In the genomic region with DNA sequence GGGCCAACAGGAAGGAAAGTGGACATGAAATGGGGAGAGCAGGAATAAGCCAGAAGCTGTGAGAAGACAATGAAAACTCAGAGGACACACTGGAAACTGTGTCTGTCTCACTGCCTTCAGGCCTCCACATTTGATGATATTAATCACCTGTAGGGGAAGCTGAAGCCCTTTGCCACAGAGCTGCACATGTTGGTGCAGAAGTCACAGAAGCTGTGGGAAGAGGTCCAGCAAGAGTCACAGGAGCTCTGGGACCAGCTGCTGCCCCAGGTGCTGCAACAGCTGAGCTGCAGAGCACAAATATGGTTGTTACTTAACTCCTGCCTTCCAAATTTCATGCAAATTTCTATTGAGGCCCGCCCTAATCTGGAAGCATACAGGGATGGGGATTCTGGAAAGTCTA, we compare ENCODE assay signal across 19 cellular contexts.
DNase-seq lines count a peak whose midpoint lies in the region; FAIRE-seq and TF ChIP-seq lines count a peak whose summit lies in the region.
"Had no signal": no experiment of that assay in that cellular context is flagged by ENCODE, and none has a peak within 500 bp of the region (broad histone marks: within the 10 kb centered on the region; RNA-seq: fewer than 3 reads in every experiment).

No MANE protein-coding gene starts in this region.

- no peak overlapping the region for H4K8ac ChIP-seq in H9 (replicated peaks; ENCODE audit: insufficient read length, low read depth, low read length)

- TF ChIP-seq CTCF in H9 (conservative IDR thresholded peaks at IDR 0.05) (no peak), keratinocyte (optimal IDR thresholded peaks at IDR 0.05 in 1 of 3, IDR thresholded peaks at IDR 0.05 in 1 of 3, conservative IDR thresholded peaks at IDR 0.05 in 1 of 3; ENCODE audit: extremely low read depth in 1 of 3, insufficient read depth in 2 of 3, low read length in 3 of 3) (peak in 1 of 3 experiments; percentile 45), endothelial cell (IDR thresholded peaks at IDR 0.05; ENCODE audit: unreplicated experiment) (no peak)

- H3K36me3 Mint-ChIP-seq in H9 (ENCODE audit: insufficient read depth in 1 of 3, low read depth in 3 of 3): peaks cover 0 to 3% (median 0%) of the 10 kb centered on the region in 3 experiments; a peak in 3 of 7 replicates
- H3K36me3 Mint-ChIP-seq in endothelial cell (ENCODE audit: low read depth, unreplicated experiment): no peaks in the 10 kb centered on the region
- H3K36me3 Mint-ChIP-seq: neural progenitor cell had no signal

- no peaks in the 10 kb centered on the region for H3K23me2 ChIP-seq in H9 (ENCODE audit: insufficient read length, low read depth, low read length, poor library complexity, severe bottlenecking)

- no peak overlapping the region for H3K18ac ChIP-seq in H9 (ENCODE audit: insufficient read length, low read depth, low read length)

- H3K36me3 ChIP-seq in keratinocyte (ENCODE audit: control insufficient read depth in 2 of 2, extremely low read depth in 1 of 2, insufficient read depth in 2 of 2, low read length in 2 of 2): no peaks in the 10 kb centered on the region
- H3K36me3 ChIP-seq: esophagus squamous epithelium, neural progenitor cell, tibial nerve had no signal

- no peaks in the 10 kb centered on the region for H3K79me2 ChIP-seq in H9 (ENCODE audit: insufficient read depth, low read length)
- H3K79me2 ChIP-seq in keratinocyte (ENCODE audit: control insufficient read depth, insufficient read depth, low read length): no peaks in the 10 kb centered on the region

- H2BK12ac ChIP-seq in H9 (ENCODE audit: insufficient read length, low read depth, low read length): no peak overlapping the region

- H3K27me3 ChIP-seq in H9 (ENCODE audit: insufficient read depth, low read length) (no peaks in the 10 kb centered on the region), keratinocyte (ENCODE audit: control insufficient read depth, extremely low read depth, insufficient read depth, low read length) (no peaks in the 10 kb centered on the region)
- H3K27me3 ChIP-seq: esophagus squamous epithelium, heart left ventricle, neural progenitor cell, tibial nerve had no signal

- no peaks in the 10 kb centered on the region for H3K27me3 Mint-ChIP-seq in H9 (ENCODE audit: low read depth)
- H3K27me3 Mint-ChIP-seq in endothelial cell (ENCODE audit: unreplicated experiment): peaks cover 1% of the 10 kb centered on the region
- H3K27me3 Mint-ChIP-seq: activated naive CD8-positive, alpha-beta T cell treated with anti-CD3 and anti-CD28 coated beads, Interleukin-2, amount 50 U/mL, for 24 hours had no signal

- H3K4me1 Mint-ChIP-seq in H9 (peaks cover 0 to 6% of the 10 kb centered on the region in 2 experiments; a peak in 1 of 4 replicates), endothelial cell (ENCODE audit: unreplicated experiment) (peaks cover 29% of the 10 kb centered on the region)
- H3K4me1 Mint-ChIP-seq: activated naive CD8-positive, alpha-beta T cell treated with anti-CD3 and anti-CD28 coated beads, Interleukin-2, amount 50 U/mL, for 24 hours had no signal

- dilution Hi-C loops in keratinocyte (cut with MboI; ENCODE audit: extremely low pct_ligation_motif_present, low sequenced_read_pairs): no loop called here

- H3K14ac ChIP-seq in H9 (ENCODE audit: insufficient read depth, low read length): no peak overlapping the region

- no peak overlapping the region for H3K9ac ChIP-seq in H9 (ENCODE audit: extremely low read depth, insufficient read length, low read length)
- no peak overlapping the region for H3K9ac ChIP-seq in keratinocyte (ENCODE audit: control insufficient read depth, extremely low read depth, insufficient read depth, low read length)
- H3K9ac ChIP-seq: neural progenitor cell had no signal

- no peaks in the 10 kb centered on the region for H3K79me1 ChIP-seq in H9 (ENCODE audit: insufficient read depth, low read depth, low read length, poor library complexity, severe bottlenecking)

- H2AFZ ChIP-seq in H9 (ENCODE audit: low read length) (peak overlapping the region; percentile 32), keratinocyte (ENCODE audit: control insufficient read depth, low read length) (peak overlapping the region; percentile 83)
- H2AFZ ChIP-seq: neural progenitor cell had no signal

- no peaks in the 10 kb centered on the region for H3K9me1 ChIP-seq in keratinocyte (ENCODE audit: control insufficient read depth, extremely low read depth, insufficient read depth, low read length)

- no peak overlapping the region for H3T11ph ChIP-seq in H9 (ENCODE audit: low read length)

- no peak overlapping the region for H3K23ac ChIP-seq in H9 (ENCODE audit: insufficient read length, low read depth, low read length)

- H3K9me3 Mint-ChIP-seq in H9: peaks cover 3 to 4% of the 10 kb centered on the region in 2 experiments; a peak in 3 of 5 replicates
- H3K9me3 Mint-ChIP-seq in endothelial cell (ENCODE audit: unreplicated experiment): no peaks in the 10 kb centered on the region
- H3K9me3 Mint-ChIP-seq: activated T-helper 1 cell treated with anti-CD3 and anti-CD28 coated beads, Interleukin-12 subunit alpha, Interleukin-12 subunit beta, Interleukin-2, Interleukin-4 antibody, amounts not matched to agents 30 ng/mL and 10 ng/mL and 1 ng/mL, durations not matched to agents 14 hours and 24 hours and 36 hours; T-helper 2 cell treated with Interferon-gamma antibody and Interleukin-4, amounts not matched to agents 5 μg/mL and 100 μg/mL, for 36 hours had no signal

- H3K4me2 ChIP-seq in H9 (ENCODE audit: insufficient read depth, insufficient read length, low read length): no peak overlapping the region
- H3K4me2 ChIP-seq in keratinocyte (ENCODE audit: control insufficient read depth, extremely low read depth, insufficient read depth, low read depth, low read length): no peak overlapping the region
- H3K4me2 ChIP-seq: neural progenitor cell had no signal

- WGBS in H9 (ENCODE audit: extremely low coverage, insufficient read length, low lambda C conversion rate): no CpG with 5 or more reads among the region's 1 CpG

- H3K27ac Mint-ChIP-seq in H9 (no peak overlapping the region), endothelial cell (ENCODE audit: unreplicated experiment) (no peak overlapping the region)
- H3K27ac Mint-ChIP-seq: activated naive CD8-positive, alpha-beta T cell treated with anti-CD3 and anti-CD28 coated beads, Interleukin-2, amount 50 U/mL, for 24 hours; activated T-helper 1 cell treated with anti-CD3 and anti-CD28 coated beads, Interleukin-12 subunit alpha, Interleukin-12 subunit beta, Interleukin-2, Interleukin-4 antibody, amounts not matched to agents 30 ng/mL and 10 ng/mL and 1 ng/mL, durations not matched to agents 14 hours and 24 hours and 36 hours; neural progenitor cell; T-helper 2 cell treated with Interferon-gamma antibody and Interleukin-4, amounts not matched to agents 5 μg/mL and 100 μg/mL, for 36 hours had no signal

- no peak overlapping the region for H2BK15ac ChIP-seq in H9 (ENCODE audit: low read depth, low read length)

- FAIRE-seq in keratinocyte (lab: Jason Lieb, UNC): no peak

- no peak overlapping the region for H3K56ac ChIP-seq in H9 (ENCODE audit: insufficient read length, low read depth, low read length)

- no peak overlapping the region for H3K4me3 ChIP-seq in keratinocyte (ENCODE audit: control insufficient read depth in 2 of 3, extremely low read depth in 1 of 3, insufficient read depth in 2 of 3, low read depth in 1 of 3, low read length in 3 of 3)
- H3K4me3 ChIP-seq: esophagus squamous epithelium, heart left ventricle, neural progenitor cell, tibial nerve had no signal

- H4K91ac ChIP-seq in H9 (ENCODE audit: insufficient read length, low read depth, low read length): no peak overlapping the region

- no peak overlapping the region for H3K4me3 Mint-ChIP-seq in H9
- no peak overlapping the region for H3K4me3 Mint-ChIP-seq in endothelial cell (ENCODE audit: unreplicated experiment)
- H3K4me3 Mint-ChIP-seq: activated naive CD8-positive, alpha-beta T cell treated with anti-CD3 and anti-CD28 coated beads, Interleukin-2, amount 50 U/mL, for 24 hours; activated T-helper 1 cell treated with anti-CD3 and anti-CD28 coated beads, Interleukin-12 subunit alpha, Interleukin-12 subunit beta, Interleukin-2, Interleukin-4 antibody, amounts not matched to agents 30 ng/mL and 10 ng/mL and 1 ng/mL, durations not matched to agents 14 hours and 24 hours and 36 hours; neural progenitor cell; stimulated activated naive B cell treated with anti-CD40 and anti-IgM and Interleukin-4, amounts not matched to agents 10 μg/mL and 1 μg/mL and 100 μg/mL, for 72 hours; T-helper 2 cell treated with Interferon-gamma antibody and Interleukin-4, amounts not matched to agents 5 μg/mL and 100 μg/mL, for 36 hours had no signal

- no peak overlapping the region for H4K5ac ChIP-seq in H9 (ENCODE audit: insufficient read length, low read depth, low read length)

- no peak overlapping the region for H3K4ac ChIP-seq in H9 (ENCODE audit: low read depth, low read length)

- H4K20me1 ChIP-seq in H9 (ENCODE audit: control insufficient read depth, insufficient read depth, insufficient read length) (no peaks in the 10 kb centered on the region), keratinocyte (ENCODE audit: control insufficient read depth, extremely low read depth, insufficient read depth, low read length) (no peaks in the 10 kb centered on the region)

- H2BK120ac ChIP-seq in H9 (ENCODE audit: low read depth, low read length, poor library complexity, severe bottlenecking): no peak overlapping the region

- H3K27ac ChIP-seq in H9 (ENCODE audit: insufficient read length, low read depth, low read length): no peak overlapping the region
- H3K27ac ChIP-seq in keratinocyte (ENCODE audit: control insufficient read depth, insufficient read depth, low read length): no peak overlapping the region
- H3K27ac ChIP-seq: esophagus squamous epithelium, heart left ventricle, neural progenitor cell, tibial nerve had no signal

- H3K4me1 ChIP-seq in H9 (ENCODE audit: insufficient read depth, low read length) (peaks cover 3% of the 10 kb centered on the region; the same call in 1 of the 2 replicates), keratinocyte (ENCODE audit: control insufficient read depth, extremely low read depth, insufficient read depth, low read length) (peaks cover 3% of the 10 kb centered on the region)
- H3K4me1 ChIP-seq: Caco-2, esophagus squamous epithelium, heart left ventricle, neural progenitor cell, tibial nerve had no signal

- DNase-seq in DMS53 (lab: John Stamatoyannopoulos, UW): peak; percentile 91
- no peak for DNase-seq in H9
- peak; percentile 93 for DNase-seq in NCI-H526 (lab: John Stamatoyannopoulos, UW)
- DNase-seq in keratinocyte (ENCODE audit: low read depth, low spot score): no peak
- DNase-seq in germinal center (ENCODE audit: low spot score): no peak
- no peak for DNase-seq in activated T-cell treated with anti-CD3 and anti-CD28 coated beads, Interleukin-2, amount 50 U/mL, for 1 hour
- no peak for DNase-seq in endothelial cell (ENCODE audit: low spot score)
- no peak for DNase-seq in effector CD4-positive, alpha-beta T cell
- DNase-seq: activated CD8-positive, alpha-beta memory T cell treated with anti-CD3 and anti-CD28 coated beads for 24 hours; activated naive CD8-positive, alpha-beta T cell treated with anti-CD3 and anti-CD28 coated beads, Interleukin-2, amount 50 U/mL, for 24 hours; esophagus squamous epithelium; GF-D8; heart left ventricle; stimulated activated naive B cell treated with anti-CD40 and anti-IgM and Interleukin-4, amounts not matched to agents 10 μg/mL and 1 μg/mL and 100 μg/mL, for 72 hours had no signal

- no peaks in the 10 kb centered on the region for H3K9me3 ChIP-seq in H9 (ENCODE audit: control insufficient read depth, low read depth, low read length)
- no peaks in the 10 kb centered on the region for H3K9me3 ChIP-seq in keratinocyte (ENCODE audit: control insufficient read depth, low read depth, low read length)
- H3K9me3 ChIP-seq: Caco-2, esophagus squamous epithelium, tibial nerve had no signal

- H2BK20ac ChIP-seq in H9 (ENCODE audit: low read depth, low read length, poor library complexity, severe bottlenecking): no peak overlapping the region

- no peak overlapping the region for H2BK5ac ChIP-seq in H9 (ENCODE audit: insufficient read length, low read length)

- no peak overlapping the region for H2AK5ac ChIP-seq in H9 (ENCODE audit: insufficient read length, low read length)

Comparison
In these comparisons a context has a peak if more than half of its experiments do, and no peak if none do; other contexts are left out.
1. DNase-seq: peak in DMS53 (single experiment) and NCI-H526 (2 of 2); none in H9 (single experiment), keratinocyte (single experiment), germinal center (single experiment), activated T-cell treated with anti-CD3 and anti-CD28 coated beads, Interleukin-2, amount 50 U/mL, for 1 hour (single experiment), endothelial cell (single experiment) and effector CD4-positive, alpha-beta T cell (single experiment).